29 cellular contexts compared by ENCODE assay signal in genomic region chr14:71464840-71465239, GRCh38.
"Had no signal": no experiment of that assay in that cellular context is flagged by ENCODE, and none has a peak within 500 bp of the region (broad histone marks: within the 10 kb centered on the region; RNA-seq: fewer than 3 reads in every experiment).

No MANE protein-coding gene starts in this region.

- H3K9me3 Mint-ChIP-seq: activated B cell treated with CpG ODN at 0.5 μM for 24 hours; activated naive CD4-positive, alpha-beta T cell treated with anti-CD3 and anti-CD28 coated beads, Interleukin-2, amount 50 U/mL, for 24 hours had no signal

- H3K4me3 Mint-ChIP-seq: activated B cell treated with CpG ODN at 0.5 μM for 24 hours; activated CD4-positive, alpha-beta memory T cell treated with anti-CD3 and anti-CD28 coated beads for 36 hours; activated CD4-positive, alpha-beta T cell treated with anti-CD3 and anti-CD28 coated beads, Interleukin-2, amount 10 ng/mL, durations not matched to agents 7 days and 5 days; activated CD8-positive, alpha-beta T cell treated with anti-CD3 and anti-CD28 coated beads for 36 hours; activated naive CD4-positive, alpha-beta T cell treated with anti-CD3 and anti-CD28 coated beads, Interleukin-2, amount 10 ng/mL, durations not matched to agents 7 days and 5 days; activated naive CD4-positive, alpha-beta T cell treated with anti-CD3 and anti-CD28 coated beads, Interleukin-2, amount 50 U/mL, for 24 hours; activated naive CD8-positive, alpha-beta T cell; activated naive CD8-positive, alpha-beta T cell treated with anti-CD3 and anti-CD28 coated beads, Interleukin-2, amount 10 ng/mL, durations not matched to agents 7 days and 5 days; activated naive CD8-positive, alpha-beta T cell treated with anti-CD3 and anti-CD28 coated beads, Interleukin-2, amount 50 U/mL, for 24 hours; activated T-cell treated with anti-CD3 and anti-CD28 coated beads, Interleukin-2, amount 50 U/mL, for 24 hours; brain; central memory CD8-positive, alpha-beta T cell; T-helper 1 cell treated with Interleukin-12 subunit alpha and Interleukin-12 subunit beta and Interleukin-4 antibody, amounts not matched to agents 30 μg/mL and 1 μg/mL, for 36 hours; T-helper 2 cell treated with Interferon-gamma antibody and Interleukin-4, amounts not matched to agents 5 μg/mL and 100 μg/mL, for 36 hours had no signal

- H3K4me1 Mint-ChIP-seq: activated naive CD4-positive, alpha-beta T cell treated with anti-CD3 and anti-CD28 coated beads, Interleukin-2, amount 10 ng/mL, durations not matched to agents 7 days and 5 days had no signal

- H3K27ac Mint-ChIP-seq: activated B cell treated with CpG ODN at 0.5 μM for 24 hours; activated CD4-positive, alpha-beta memory T cell treated with anti-CD3 and anti-CD28 coated beads for 36 hours; activated CD4-positive, alpha-beta T cell treated with anti-CD3 and anti-CD28 coated beads, Interleukin-2, amount 10 ng/mL, durations not matched to agents 7 days and 5 days; activated CD8-positive, alpha-beta T cell treated with anti-CD3 and anti-CD28 coated beads for 36 hours; activated naive CD4-positive, alpha-beta T cell treated with anti-CD3 and anti-CD28 coated beads, Interleukin-2, amount 10 ng/mL, durations not matched to agents 7 days and 5 days; activated naive CD4-positive, alpha-beta T cell treated with anti-CD3 and anti-CD28 coated beads, Interleukin-2, amount 50 U/mL, for 24 hours; activated naive CD8-positive, alpha-beta T cell; activated naive CD8-positive, alpha-beta T cell treated with anti-CD3 and anti-CD28 coated beads, Interleukin-2, amount 10 ng/mL, durations not matched to agents 7 days and 5 days; activated naive CD8-positive, alpha-beta T cell treated with anti-CD3 and anti-CD28 coated beads, Interleukin-2, amount 50 U/mL, for 24 hours; activated T-cell treated with anti-CD3 and anti-CD28 coated beads, Interleukin-2, amount 50 U/mL, for 24 hours; activated T-helper 2 cell treated with anti-CD3 and anti-CD28 coated beads, Interferon-gamma antibody, Interleukin-2, Interleukin-4, amounts not matched to agents 10 μg/mL and 5 μg/mL and 100 μg/mL, durations not matched to agents 14 hours and 24 hours and 36 hours; T-helper 1 cell treated with Interleukin-12 subunit alpha and Interleukin-12 subunit beta and Interleukin-4 antibody, amounts not matched to agents 30 μg/mL and 1 μg/mL, for 36 hours; T-helper 2 cell treated with Interferon-gamma antibody and Interleukin-4, amounts not matched to agents 5 μg/mL and 100 μg/mL, for 36 hours had no signal

- H3K27me3 Mint-ChIP-seq: activated B cell treated with CpG ODN at 0.5 μM for 24 hours; activated CD4-positive, alpha-beta memory T cell treated with anti-CD3 and anti-CD28 coated beads for 36 hours; activated CD4-positive, alpha-beta T cell treated with anti-CD3 and anti-CD28 coated beads, Interleukin-2, amount 10 ng/mL, durations not matched to agents 7 days and 5 days; activated CD8-positive, alpha-beta T cell treated with anti-CD3 and anti-CD28 coated beads for 36 hours; activated naive CD4-positive, alpha-beta T cell treated with anti-CD3 and anti-CD28 coated beads, Interleukin-2, amount 10 ng/mL, durations not matched to agents 7 days and 5 days; activated naive CD4-positive, alpha-beta T cell treated with anti-CD3 and anti-CD28 coated beads, Interleukin-2, amount 50 U/mL, for 24 hours; activated naive CD8-positive, alpha-beta T cell; activated naive CD8-positive, alpha-beta T cell treated with anti-CD3 and anti-CD28 coated beads, Interleukin-2, amount 10 ng/mL, durations not matched to agents 7 days and 5 days; activated naive CD8-positive, alpha-beta T cell treated with anti-CD3 and anti-CD28 coated beads, Interleukin-2, amount 50 U/mL, for 24 hours; activated T-cell treated with anti-CD3 and anti-CD28 coated beads, Interleukin-2, amount 50 U/mL, for 24 hours; central memory CD8-positive, alpha-beta T cell had no signal

- DNase-seq: activated B cell treated with CpG ODN at 0.5 μM for 24 hours; activated CD4-positive, alpha-beta memory T cell treated with anti-CD3 and anti-CD28 coated beads for 36 hours; activated CD4-positive, alpha-beta T cell treated with anti-CD3 and anti-CD28 coated beads for 4 hours; activated CD4-positive, alpha-beta T cell treated with anti-CD3 and anti-CD28 coated beads, Interleukin-2, amount 10 ng/mL, durations not matched to agents 7 days and 5 days; activated CD4-positive, CD25-positive, alpha-beta regulatory T cell treated with anti-CD3 and anti-CD28 coated beads, Interleukin-2, amount 50 U/mL, for 72 hours; activated CD8-positive, alpha-beta memory T cell treated with anti-CD3 and anti-CD28 coated beads, Interleukin-2, amount 50 U/mL, for 48 hours; activated CD8-positive, alpha-beta T cell treated with anti-CD3 and anti-CD28 coated beads for 36 hours; activated effector memory CD4-positive, alpha-beta T cell treated with Interleukin-2 at 50 U/mL for 16 hours; activated gamma-delta T cell; activated naive CD4-positive, alpha-beta T cell treated with anti-CD3 and anti-CD28 coated beads, Interleukin-2, amount 10 ng/mL, durations not matched to agents 7 days and 5 days; activated naive CD4-positive, alpha-beta T cell treated with Interleukin-2 at 50 U/mL for 16 hours; activated naive CD8-positive, alpha-beta T cell treated with anti-CD3 and anti-CD28 coated beads, Interleukin-2, amount 10 ng/mL, durations not matched to agents 7 days and 5 days; activated naive CD8-positive, alpha-beta T cell treated with anti-CD3 and anti-CD28 coated beads, Interleukin-2, amount 50 U/mL, for 24 hours; activated T-cell treated with anti-CD3 and anti-CD28 coated beads, Interleukin-2, amount 50 U/mL, for 24 hours; activated T-cell treated with anti-CD3 and anti-CD28 coated beads, Interleukin-2, amount 50 U/mL, for 48 hours; amygdala; anterior cingulate cortex; caudate nucleus; cerebellar nuclear complex; T-helper 1 cell; T-helper 2 cell; T-helper 9 cell had no signal
